Comparison of ENCODE assay signal across 1 cellular context in genomic region chr2:60934153-60934722, GRCh38.
TF ChIP-seq lines count a peak whose summit lies in the region.

No MANE protein-coding gene starts in this region.

TF ChIP-seq in HepG2, 621 proteins besides CTCF, POLR2A, EP300 and RAD21 (continued from another document):
- TF ChIP-seq ZNF414 (CRISPR knock-in tag; IDR thresholded peaks at IDR 0.05) (no peak), ZNF678 (CRISPR knock-in tag; IDR thresholded peaks at IDR 0.05) (no peak), ZNF737 (CRISPR knock-in tag; IDR thresholded peaks at IDR 0.05; ENCODE audit: borderline replicate concordance) (no peak), NAIF1 (CRISPR knock-in tag; IDR thresholded peaks at IDR 0.05; ENCODE audit: borderline replicate concordance) (no peak)
TF ChIP-seq in HepG2: peak in this region for 0.
